In the genomic region with DNA sequence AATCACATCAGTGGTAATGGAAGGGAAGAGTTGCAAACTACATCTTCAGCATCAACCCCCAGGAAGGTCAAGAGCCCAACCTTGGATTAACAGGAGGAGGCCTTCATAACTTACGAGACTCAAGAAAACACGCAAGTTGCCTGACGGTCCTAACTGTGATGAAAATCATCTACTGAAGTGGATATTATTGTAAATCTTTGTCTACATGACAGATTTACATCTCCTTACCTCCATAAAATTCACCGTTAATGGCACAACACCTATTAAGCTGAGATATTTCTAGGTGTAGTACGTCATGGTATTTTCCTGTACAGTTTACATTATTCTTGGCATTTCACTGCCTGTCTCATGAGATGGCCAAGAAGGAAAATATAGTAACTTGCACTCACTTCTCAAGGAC, we compare ENCODE assay signal across 10 cellular contexts.
"Had no signal": no experiment of that assay in that cellular context is flagged by ENCODE, and none has a peak within 500 bp of the region (broad histone marks: within the 10 kb centered on the region; RNA-seq: fewer than 3 reads in every experiment).

No MANE protein-coding gene starts in this region.

- H3K4me3 Mint-ChIP-seq: GM23338, H9, HFFc6 had no signal

- FAIRE-seq: H1, H54, K562 had no signal

- H3K27ac ChIP-seq: HL-60 had no signal

- H3K4me3 ChIP-seq: GM23338, K562 had no signal

- H3K4me1 Mint-ChIP-seq: GM23338, H9 had no signal

- H3K27ac Mint-ChIP-seq: GM23338, H9, HFFc6 had no signal

- DNase-seq: H9, HFFc6, IMR-90, KG1 had no signal

- H3K9me3 Mint-ChIP-seq: GM23338, H9, HFFc6 had no signal

- ATAC-seq: GM23338, HCT116, K562 had no signal
